In genomic region chr6:101509556-101509955, GRCh38 we compare ENCODE assay signal across 15 cellular contexts.
"Had no signal": no experiment of that assay in that cellular context is flagged by ENCODE, and none has a peak within 500 bp of the region (broad histone marks: within the 10 kb centered on the region; RNA-seq: fewer than 3 reads in every experiment).

No MANE protein-coding gene starts in this region.

- H3K4me3 Mint-ChIP-seq: endodermal cell; memory B cell; natural killer cell treated with Interleukin-12 subunit alpha and Interleukin-12 subunit beta and Interleukin-15 and Interleukin-18, amount 100 ng/mL, for 72 hours; type B pancreatic cell had no signal

- H3K4me1 ChIP-seq: left ventricle myocardium inferior, suprapubic skin had no signal

- DNase-seq: activated CD4-positive, CD25-positive, alpha-beta regulatory T cell treated with anti-CD3 and anti-CD28 coated beads, Interleukin-2, amount 50 U/mL, for 72 hours; activated naive CD4-positive, alpha-beta T cell treated with Interleukin-2 at 50 U/mL for 16 hours; aorta; dorsolateral prefrontal cortex; endodermal cell; hippocampal formation; left ventricle myocardium inferior; nucleus accumbens; stimulated activated naive CD8-positive, alpha-beta T cell treated with anti-CD3 and anti-CD28 coated beads, Interleukin-15, Interleukin-2, amounts not matched to agents 100 U/mL and 50 U/mL, for 24 hours had no signal

- H3K27ac ChIP-seq: cardiac muscle cell, dorsolateral prefrontal cortex, left ventricle myocardium inferior, suprapubic skin had no signal

- H3K4me3 ChIP-seq: cardiac muscle cell, dorsolateral prefrontal cortex, left ventricle myocardium inferior, smooth muscle cell, suprapubic skin had no signal

- H3K27me3 Mint-ChIP-seq: memory B cell; natural killer cell treated with Interleukin-12 subunit alpha and Interleukin-12 subunit beta and Interleukin-15 and Interleukin-18, amount 100 ng/mL, for 72 hours; type B pancreatic cell had no signal

- H3K36me3 ChIP-seq: cardiac muscle cell, left ventricle myocardium inferior, suprapubic skin had no signal

- H3K4me1 Mint-ChIP-seq: memory B cell had no signal

- H3K36me3 Mint-ChIP-seq: memory B cell; natural killer cell treated with Interleukin-12 subunit alpha and Interleukin-12 subunit beta and Interleukin-15 and Interleukin-18, amount 100 ng/mL, for 72 hours; type B pancreatic cell had no signal

- H3K4me2 ChIP-seq: smooth muscle cell had no signal

- H3K27me3 ChIP-seq: cardiac muscle cell, dorsolateral prefrontal cortex, suprapubic skin had no signal

- H3K27ac Mint-ChIP-seq: endodermal cell; memory B cell; natural killer cell treated with Interleukin-12 subunit alpha and Interleukin-12 subunit beta and Interleukin-15 and Interleukin-18, amount 100 ng/mL, for 72 hours; type B pancreatic cell had no signal

- H3K9me3 Mint-ChIP-seq: endodermal cell, type B pancreatic cell had no signal

- H3K9me3 ChIP-seq: left ventricle myocardium inferior, suprapubic skin had no signal
